Comparison of ENCODE assay signal across 2 cellular contexts in genomic region chr20:34877002-34877264, GRCh38.
TF ChIP-seq lines count a peak whose summit lies in the region.

No MANE protein-coding gene starts in this region.

TF ChIP-seq in SK-N-SH, 30 proteins besides CTCF, POLR2A, EP300 and RAD21:
- TF ChIP-seq MEF2A (IDR thresholded peaks at IDR 0.05; ENCODE audit: borderline replicate concordance, low read depth) (no peak), REST (IDR thresholded peaks at IDR 0.05; ENCODE audit: low read depth, low read length) (no peak), SMC3 (IDR thresholded peaks at IDR 0.05; ENCODE audit: low read depth, low read length) (no peak), JUND (IDR thresholded peaks at IDR 0.05) (no peak), RCOR1 (IDR thresholded peaks at IDR 0.05; ENCODE audit: low read length) (no peak), ZBTB33 (IDR thresholded peaks at IDR 0.05; ENCODE audit: borderline replicate concordance, low read depth) (no peak), MXI1 (IDR thresholded peaks at IDR 0.05; ENCODE audit: low read depth, low read length) (no peak), EZH2phosphoT487 (IDR thresholded peaks at IDR 0.05; ENCODE audit: borderline replicate concordance, low read depth) (no peak), RXRA (IDR thresholded peaks at IDR 0.05; ENCODE audit: borderline replicate concordance, low read depth) (no peak), ELF1 (IDR thresholded peaks at IDR 0.05) (no peak), POLR2AphosphoS5 (IDR thresholded peaks at IDR 0.05; ENCODE audit: low read depth, low read length) (no peak), FOXM1 (IDR thresholded peaks at IDR 0.05; ENCODE audit: low read depth) (no peak)
TF ChIP-seq in SK-N-SH: peak in this region for 0.

TF ChIP-seq in SK-N-SH treated with all-trans-retinoic acid at 6 μM for 48 hours, 23 proteins besides CTCF, POLR2A, EP300 and RAD21:
- TF ChIP-seq PATZ1 (CRISPR knock-in tag; IDR thresholded peaks at IDR 0.05; ENCODE audit: borderline replicate concordance), result no peak
- no peak for TF ChIP-seq PPARA (CRISPR knock-in tag; IDR thresholded peaks at IDR 0.05; ENCODE audit: borderline replicate concordance)
- no peak for TF ChIP-seq TOX (CRISPR knock-in tag; IDR thresholded peaks at IDR 0.05; ENCODE audit: borderline replicate concordance)
- no peak for TF ChIP-seq ARNTL (CRISPR knock-in tag; IDR thresholded peaks at IDR 0.05; ENCODE audit: borderline replicate concordance, low read depth)
- TF ChIP-seq POU6F1 (CRISPR knock-in tag; IDR thresholded peaks at IDR 0.05; ENCODE audit: borderline replicate concordance, low read depth), result no peak
- TF ChIP-seq ESRRG (CRISPR knock-in tag; IDR thresholded peaks at IDR 0.05), result no peak
- TF ChIP-seq GLIS3 (CRISPR knock-in tag; IDR thresholded peaks at IDR 0.05), result no peak
- no peak for TF ChIP-seq SNAI2 (CRISPR knock-in tag; IDR thresholded peaks at IDR 0.05)
TF ChIP-seq in SK-N-SH treated with all-trans-retinoic acid at 6 μM for 48 hours: peak in this region for 0.
